In the genomic region with DNA sequence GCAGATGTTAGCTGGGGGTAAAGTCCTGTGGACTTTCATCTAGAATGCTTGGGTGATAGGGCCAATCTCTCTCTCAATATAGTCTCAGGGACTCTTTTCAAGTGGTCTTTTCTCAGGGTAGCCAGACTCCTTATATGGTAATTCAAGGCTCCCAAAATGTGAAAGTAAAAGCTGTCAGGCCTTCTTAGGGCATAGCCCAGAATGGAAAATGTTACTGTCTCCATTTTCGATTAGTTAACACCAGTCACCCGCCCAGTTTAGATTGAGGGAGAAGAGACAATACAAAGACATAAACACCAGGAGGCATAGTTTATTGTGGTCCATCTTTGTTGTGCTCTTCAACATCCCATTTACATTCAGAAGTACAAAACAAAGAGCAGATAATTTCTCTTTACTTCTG, we compare ENCODE assay signal across 27 cellular contexts.
"Had no signal": no experiment of that assay in that cellular context is flagged by ENCODE, and none has a peak within 500 bp of the region (broad histone marks: within the 10 kb centered on the region; RNA-seq: fewer than 3 reads in every experiment).

No MANE protein-coding gene starts in this region.

- ATAC-seq: activated naive CD4-positive, alpha-beta T cell treated with anti-CD3 and anti-CD28 coated beads, Interleukin-2, amount 50 U/mL, for 72 hours; activated T-helper 17 cell treated with anti-CD3 and anti-CD28 coated beads, Interleukin-2, amount 50 U/mL, for 72 hours; gastroesophageal sphincter; left cardiac atrium; sciatic nerve; stimulated activated memory B cell treated with anti-CD40 and anti-IgM and Interleukin-4, amounts not matched to agents 10 μg/mL and 1 μg/mL and 100 μg/mL, for 72 hours had no signal

- H3K27me3 Mint-ChIP-seq: activated T-cell treated with anti-CD3 and anti-CD28 coated beads, Interleukin-2, amount 50 U/mL, for 24 hours; activated T-helper 17 cell treated with anti-CD3 and anti-CD28 coated beads, Interleukin-2, amount 50 U/mL, for 72 hours; memory B cell; stimulated activated memory B cell treated with anti-CD40 and anti-IgM and Interleukin-4, amounts not matched to agents 10 μg/mL and 1 μg/mL and 100 μg/mL, for 72 hours had no signal

- H3K4me3 ChIP-seq: dorsolateral prefrontal cortex, gastroesophageal sphincter, stomach, transverse colon had no signal

- H3K27ac Mint-ChIP-seq: activated naive CD4-positive, alpha-beta T cell treated with anti-CD3 and anti-CD28 coated beads, Interleukin-2, amount 50 U/mL, for 72 hours; activated T-cell treated with anti-CD3 and anti-CD28 coated beads, Interleukin-2, amount 50 U/mL, for 24 hours; activated T-helper 17 cell treated with anti-CD3 and anti-CD28 coated beads, Interleukin-2, amount 50 U/mL, for 72 hours; memory B cell; stimulated activated memory B cell treated with anti-CD40 and anti-IgM and Interleukin-4, amounts not matched to agents 10 μg/mL and 1 μg/mL and 100 μg/mL, for 72 hours had no signal

- H3K27ac ChIP-seq: brain microvascular endothelial cell, dorsolateral prefrontal cortex, gastroesophageal sphincter, stomach, transverse colon, WERI-Rb-1 had no signal

- H3K4me1 Mint-ChIP-seq: activated T-helper 17 cell treated with anti-CD3 and anti-CD28 coated beads, Interleukin-2, amount 50 U/mL, for 72 hours; memory B cell; stimulated activated memory B cell treated with anti-CD40 and anti-IgM and Interleukin-4, amounts not matched to agents 10 μg/mL and 1 μg/mL and 100 μg/mL, for 72 hours had no signal

- H3K9me3 ChIP-seq: transverse colon had no signal

- H3K4me1 ChIP-seq: gastroesophageal sphincter, stomach, transverse colon had no signal

- H3K36me3 ChIP-seq: brain microvascular endothelial cell, gastroesophageal sphincter, stomach, transverse colon, WERI-Rb-1 had no signal

- H3K27me3 ChIP-seq: brain microvascular endothelial cell, gastroesophageal sphincter, stomach, transverse colon had no signal

- FAIRE-seq: small intestine, TTC549, urothelium cell line had no signal

- H3K4me3 Mint-ChIP-seq: activated T-cell treated with anti-CD3 and anti-CD28 coated beads, Interleukin-2, amount 50 U/mL, for 24 hours; activated T-helper 17 cell treated with anti-CD3 and anti-CD28 coated beads, Interleukin-2, amount 50 U/mL, for 72 hours; memory B cell; stimulated activated memory B cell treated with anti-CD40 and anti-IgM and Interleukin-4, amounts not matched to agents 10 μg/mL and 1 μg/mL and 100 μg/mL, for 72 hours had no signal

- H3K36me3 Mint-ChIP-seq: activated naive CD4-positive, alpha-beta T cell treated with anti-CD3 and anti-CD28 coated beads, Interleukin-2, amount 50 U/mL, for 72 hours; memory B cell; stimulated activated memory B cell treated with anti-CD40 and anti-IgM and Interleukin-4, amounts not matched to agents 10 μg/mL and 1 μg/mL and 100 μg/mL, for 72 hours had no signal

- DNase-seq: activated CD4-positive, alpha-beta T cell treated with anti-CD3 and anti-CD28 coated beads for 1 hour; activated CD4-positive, alpha-beta T cell treated with anti-CD3 and anti-CD28 coated beads, Interleukin-2, amount 50 U/mL, for 1 hour; activated CD8-positive, alpha-beta memory T cell treated with anti-CD3 and anti-CD28 coated beads for 24 hours; activated CD8-positive, alpha-beta memory T cell treated with anti-CD3 and anti-CD28 coated beads, Interleukin-2, amount 50 U/mL, for 4 hours; activated T-cell treated with anti-CD3 and anti-CD28 coated beads, Interleukin-2, amount 50 U/mL, for 24 hours; aorta; brain microvascular endothelial cell; central memory CD4-positive, alpha-beta T cell; dorsolateral prefrontal cortex; head of caudate nucleus; hypothalamus; islet precursor cell; left cardiac atrium; occipital lobe; small intestine; stimulated activated CD4-positive, alpha-beta T cell treated with anti-CD3 and anti-CD28 coated beads, Interleukin-2, amount 100 ng/mL, for 24 hours; stomach; transverse colon; WERI-Rb-1 had no signal
